ENCODE assay signal across 8 cellular contexts in the genomic region with DNA sequence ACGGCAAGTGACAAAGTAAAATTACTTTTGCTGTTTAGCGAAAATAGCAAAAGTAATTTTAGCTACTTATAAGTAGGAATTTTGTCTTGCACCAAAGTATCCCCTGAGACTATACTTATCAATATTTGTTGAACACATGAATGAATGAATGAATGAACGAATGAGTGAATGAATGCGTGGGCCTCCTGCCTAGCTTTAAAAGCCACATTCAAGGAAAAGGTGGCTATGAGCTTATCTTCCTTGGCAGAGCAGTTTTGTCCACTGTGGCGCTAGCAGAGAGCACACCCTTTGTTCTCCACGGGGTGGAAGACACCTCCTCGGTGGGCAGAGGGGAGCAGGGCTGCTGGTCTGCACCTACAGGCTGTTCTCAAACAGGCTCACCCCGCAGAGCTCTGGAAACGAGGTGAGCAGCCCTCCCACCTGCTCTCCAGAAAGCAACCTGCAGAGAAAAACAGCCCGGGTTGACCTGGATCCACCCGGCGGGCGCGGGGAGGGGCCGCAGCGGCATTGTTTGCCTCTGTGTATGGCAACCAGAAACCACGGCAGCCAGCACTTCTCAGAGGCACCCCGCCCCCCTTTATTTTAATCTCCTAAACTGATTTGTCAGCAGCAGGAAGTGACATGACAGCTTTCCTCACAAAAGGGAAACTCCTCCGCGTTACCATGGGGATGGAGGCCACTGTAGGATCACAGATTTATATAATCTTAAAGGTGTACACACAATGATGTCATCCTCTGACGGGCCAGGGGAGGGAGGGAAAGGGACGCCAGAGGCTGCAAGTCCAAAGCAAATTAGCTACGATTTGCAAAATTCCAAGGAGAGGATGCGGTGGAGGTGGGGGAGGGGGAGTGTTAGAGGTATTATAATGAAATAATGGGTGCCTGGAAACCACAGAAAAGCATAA. TPM values are rescaled to one million over a fixed set of nuclear protein-coding genes. Genes with fewer than 3 reads are reported as not detected.
DNase-seq lines count a peak whose midpoint lies in the region; ATAC-seq and TF ChIP-seq lines count a peak whose summit lies in the region.

No MANE protein-coding gene starts in this region.

- peaks cover 28% of the 10 kb centered on the region for H3K36me3 Mint-ChIP-seq in nephron (ENCODE audit: low read depth)

- peaks cover 9% of the 10 kb centered on the region for H3K9me3 Mint-ChIP-seq in nephron

- peaks cover 28% of the 10 kb centered on the region for H3K79me2 ChIP-seq in Loucy (ENCODE audit: insufficient read depth, low read length)

- H3K9me2 ChIP-seq in Loucy (replicated peaks; ENCODE audit: low read depth, low read length) = no peaks in the 10 kb centered on the region

- H3K27me3 ChIP-seq in H7 (ENCODE audit: control insufficient read depth, insufficient read depth, low read length) (no peaks in the 10 kb centered on the region; the same call in 1 of the 2 replicates), Loucy (ENCODE audit: insufficient read depth, low read length, poor library complexity, severe bottlenecking) (no peaks in the 10 kb centered on the region), RWPE2 (ENCODE audit: insufficient read depth, poor library complexity, severe bottlenecking) (no peaks in the 10 kb centered on the region)

- H3K36me3 ChIP-seq in H7 (replicated peaks; ENCODE audit: control insufficient read depth, insufficient read depth, low read length) (peaks cover 13% of the 10 kb centered on the region), Loucy (ENCODE audit: insufficient read depth, low read length) (peaks cover 11% of the 10 kb centered on the region; the same call in 1 of the 2 replicates), RWPE2 (ENCODE audit: low read depth) (peaks cover 29% of the 10 kb centered on the region)

- H3K4me1 Mint-ChIP-seq in nephron = peaks cover 54% of the 10 kb centered on the region

- peak overlapping the region; percentile 84 for H2AFZ ChIP-seq in Loucy (ENCODE audit: low read length)

- H3K4me1 ChIP-seq in Loucy (ENCODE audit: insufficient read depth, low read length, poor library complexity, severe bottlenecking) = peaks cover 9% of the 10 kb centered on the region
- H3K4me1 ChIP-seq in RWPE2 (ENCODE audit: insufficient read depth, poor library complexity, severe bottlenecking) = peaks cover 28% of the 10 kb centered on the region

- peak overlapping the region; percentile 95 for H3K27ac ChIP-seq in RWPE2 (ENCODE audit: poor library complexity, severe bottlenecking)

- no peaks in the 10 kb centered on the region for H3K9me3 ChIP-seq in Loucy (ENCODE audit: insufficient read depth, low read depth, low read length)
- H3K9me3 ChIP-seq in RWPE2 (ENCODE audit: severe bottlenecking) = peaks cover under 1% of the 10 kb centered on the region

- TF ChIP-seq CTCF in Loucy (conservative IDR thresholded peaks at IDR 0.05; ENCODE audit: low read length) = no peak
- no peak for TF ChIP-seq CTCF in RWPE2 (IDR thresholded peaks at IDR 0.05; ENCODE audit: poor library complexity, severe bottlenecking)
- TF ChIP-seq CTCF in fibroblast of the aortic adventitia (IDR thresholded peaks at IDR 0.05; ENCODE audit: insufficient read depth, low read length) = no peak
- TF ChIP-seq CTCF in nephron (IDR thresholded peaks at IDR 0.05; ENCODE audit: unreplicated experiment in 3 of 3) = no peak

- peak overlapping the region; percentile 40 for H3K9ac ChIP-seq in Loucy (ENCODE audit: low read depth, low read length, poor library complexity, severe bottlenecking)

- peak overlapping the region; percentile 94 to 98 (median 98) for H3K27ac Mint-ChIP-seq in nephron

- peak overlapping the region; percentile 78 for H3K4me2 ChIP-seq in Loucy (ENCODE audit: low read depth, low read length, poor library complexity, severe bottlenecking)

- peaks cover 17% of the 10 kb centered on the region for H4K20me1 ChIP-seq in Loucy (ENCODE audit: insufficient read depth, low read length, poor library complexity, severe bottlenecking)

- peak overlapping the region; percentile 47 for H3K4me3 ChIP-seq in H7 (ENCODE audit: insufficient read depth, low read depth, low read length)
- peak overlapping the region; percentile 73 for H3K4me3 ChIP-seq in Loucy (ENCODE audit: low read length, poor library complexity, severe bottlenecking)
- peak overlapping the region; percentile 12 for H3K4me3 ChIP-seq in RWPE2 (ENCODE audit: severe bottlenecking)
- peak overlapping the region; percentile 60 for H3K4me3 ChIP-seq in fibroblast of the aortic adventitia (ENCODE audit: low read depth, low read length)

- H3F3A ChIP-seq in Loucy (ENCODE audit: low read depth) = no peaks in the 10 kb centered on the region

- H3K27me3 Mint-ChIP-seq in nephron (ENCODE audit: low read depth) = no peaks in the 10 kb centered on the region

- peak overlapping the region; percentile 81 to 82 (median 81) for H3K4me3 Mint-ChIP-seq in nephron

- DNase-seq in ELR (ENCODE audit: low read depth) (peak; percentile 100), H7 (peak; percentile 96), RWPE2 (ENCODE audit: low spot score) (peak; percentile 100), fibroblast of the aortic adventitia (ENCODE audit: low read depth) (peak; percentile 99)
- peak; percentile 85 for DNase-seq in activated effector memory CD4-positive, alpha-beta T cell treated with Interleukin-2 at 50 U/mL for 16 hours
- DNase-seq in stimulated activated naive CD8-positive, alpha-beta T cell treated with anti-CD3 and anti-CD28 coated beads, Interleukin-15, Interleukin-2, amounts not matched to agents 100 U/mL and 50 U/mL, for 24 hours = peak; percentile 89

- peak; percentile 74 for ATAC-seq in RWPE2 (ENCODE audit: low read depth)
- ATAC-seq in stimulated activated naive CD8-positive, alpha-beta T cell treated with anti-CD3 and anti-CD28 coated beads, Interleukin-15, Interleukin-2, amounts not matched to agents 100 U/mL and 50 U/mL, for 24 hours = peak; percentile 94

RNA-seq across cellular contexts. Expression of gene DUSP1, which starts 5.9 kb away (rescaled TPM):
- total RNA-seq in H7 (2014; rRNA removed; shearing (Covaris generic)) = 11.5 and 15.4 TPM in 2 replicates
- total RNA-seq in fibroblast of the aortic adventitia (ENCODE audit: low replicate concordance) = 22.2 and 44.1 TPM in 2 replicates

Comparison
In these comparisons a context has a peak if more than half of its experiments do, and no peak if none do; other contexts are left out.
1. Peak in every context shown above with its lines: DNase-seq, ATAC-seq, H3K4me3 ChIP-seq and H3K27ac ChIP-seq.
2. H3K4me3 ChIP-seq: peak in every context shown above with its lines; median percentile 73 in Loucy; 60 in fibroblast of the aortic adventitia; 47 in H7; 12 in RWPE2.